ENCODE assay signal across 13 cellular contexts in the genomic region with DNA sequence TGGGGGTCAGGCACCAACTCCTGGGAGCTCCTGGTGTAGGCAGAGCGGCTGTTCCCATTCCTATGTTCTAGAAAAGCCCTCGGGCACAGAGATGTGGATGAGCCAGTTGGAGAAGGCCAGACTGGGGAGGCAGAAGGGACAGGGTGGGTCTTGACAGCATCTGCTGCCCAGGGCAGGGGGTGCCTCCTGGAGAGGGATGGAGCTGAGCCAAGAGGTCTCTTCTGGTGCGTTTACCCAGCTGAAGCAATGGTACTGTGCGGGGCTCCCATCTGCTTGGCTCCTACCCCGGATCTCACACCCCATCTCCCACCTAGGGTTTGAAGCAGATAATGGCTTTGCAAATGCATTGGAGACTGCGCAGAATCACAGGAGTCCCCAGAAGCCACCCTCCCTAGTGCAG. TPM values are rescaled to one million over a fixed set of nuclear protein-coding genes. Genes with fewer than 3 reads are reported as not detected.
DNase-seq lines count a peak whose midpoint lies in the region; ATAC-seq and TF ChIP-seq lines count a peak whose summit lies in the region.
"Had no signal": no experiment of that assay in that cellular context is flagged by ENCODE, and none has a peak within 500 bp of the region (broad histone marks: within the 10 kb centered on the region; RNA-seq: fewer than 3 reads in every experiment).

No MANE protein-coding gene starts in this region.

- peaks cover 89% of the 10 kb centered on the region for H3K79me2 ChIP-seq in mammary epithelial cell (ENCODE audit: insufficient read depth, low read length)

- H3K14ac ChIP-seq in neuronal stem cell (ENCODE audit: low read length), result peak overlapping the region; percentile 14

- WGBS in mammary epithelial cell (ENCODE audit: low coverage, missing lambda C conversion rate), result 95% methylated on average over 4 of the region's 6 CpGs
- WGBS in neuronal stem cell (ENCODE audit: extremely low coverage in 2 of 2, insufficient read length in 2 of 2, insufficient replicate concordance in 1 of 2), 2 donors, result no CpG with 5 or more reads among the region's 6 CpGs

- H3K23ac ChIP-seq in neuronal stem cell (ENCODE audit: low read depth, low read length, poor library complexity), result no peak overlapping the region

- no peak overlapping the region for H3K4ac ChIP-seq in neuronal stem cell (ENCODE audit: low read length)

- CTCF ChIA-PET in A673 (lab: Charles Lee) (interaction anchor here (0.6 kb wide), 1 partner anchor 58 kb away, joined by 3 read pairs; no protein-coding TSS in a partner anchor), mammary epithelial cell (lab: Charles Lee; ENCODE audit: low non-redundant PET) (no interaction called here)

- no peak overlapping the region for H3K4me2 ChIP-seq in mammary epithelial cell (ENCODE audit: insufficient read depth, low read depth, low read length)
- H3K4me2 ChIP-seq in neuronal stem cell (ENCODE audit: insufficient read depth, low read length, poor library complexity, severe bottlenecking), result no peak overlapping the region
- H3K4me2 ChIP-seq: neural progenitor cell had no signal

- no peak overlapping the region for H2BK5ac ChIP-seq in neuronal stem cell (ENCODE audit: low read length)

- no peaks in the 10 kb centered on the region for H3K27me3 ChIP-seq in A673 (replicated peaks; ENCODE audit: insufficient read depth, low read depth, low read length, poor library complexity)
- no peaks in the 10 kb centered on the region for H3K27me3 ChIP-seq in mammary epithelial cell (ENCODE audit: insufficient read depth, low read length)
- no peaks in the 10 kb centered on the region for H3K27me3 ChIP-seq in neuronal stem cell (ENCODE audit: control insufficient read depth in 3 of 3, insufficient read depth in 3 of 3, low read depth in 1 of 3, low read length in 3 of 3)
- H3K27me3 ChIP-seq in right atrium auricular region, result no peaks in the 10 kb centered on the region
- H3K27me3 ChIP-seq: neural progenitor cell had no signal

- BruUV-seq in A673 (replicated peaks; lab: Mats Ljungman, UMichigan), result no TSS peak
- BruUV-seq in mammary epithelial cell (replicated peaks; lab: Mats Ljungman, UMichigan), result no TSS peak

- TF ChIP-seq CTCF in A673 (conservative IDR thresholded peaks at IDR 0.05; ENCODE audit: low read depth, low read length) (no peak), mammary epithelial cell (conservative IDR thresholded peaks at IDR 0.05 in 1 of 2, IDR thresholded peaks at IDR 0.05 in 1 of 2; ENCODE audit: extremely low read depth in 1 of 2, insufficient read depth in 1 of 2, low read depth in 1 of 2, low read length in 2 of 2) (no peak), right atrium auricular region (IDR thresholded peaks at IDR 0.05) (no peak)

- peak overlapping the region; percentile 25 for H2BK15ac ChIP-seq in neuronal stem cell (ENCODE audit: low read length)

- no peak overlapping the region for H3K4me3 ChIP-seq in A673 (ENCODE audit: low read depth, low read length, poor library complexity, severe bottlenecking)
- H3K4me3 ChIP-seq in mammary epithelial cell (replicated peaks in 1 of 3; ENCODE audit: insufficient read depth in 1 of 3, low read depth in 2 of 3, low read length in 3 of 3), result no peak overlapping the region
- no peak overlapping the region for H3K4me3 ChIP-seq in neuronal stem cell (ENCODE audit: low read length in 2 of 2)
- no peak overlapping the region for H3K4me3 ChIP-seq in right atrium auricular region
- H3K4me3 ChIP-seq: neural progenitor cell had no signal

- no peaks in the 10 kb centered on the region for H4K20me1 ChIP-seq in mammary epithelial cell (ENCODE audit: insufficient read depth, low read length)

- no peak overlapping the region for H4K8ac ChIP-seq in neuronal stem cell (ENCODE audit: low read depth, low read length)

- in situ Hi-C loops in mammary epithelial cell (cut with MboI; ENCODE audit: low sequenced_read_pairs in 2 of 2), result no loop called here
- in situ Hi-C loops in ACHN (cut with HindIII; ENCODE audit: low pct_ligation_motif_present, low pct_unique_long_range_greater_than_20kb, low sequenced_read_pairs), result no loop called here

- intact Hi-C loops in A673 (cut with micrococcal nuclease; ENCODE audit: unreplicated experiment), result loop anchor here (5.0 to 10.0 kb wide), 2 partner anchors 40 to 63 kb away; partner anchors contain the start of gene SHB
- intact Hi-C loops in mammary epithelial cell (cut with micrococcal nuclease), result loop anchor here (2.0 kb wide), 1 partner anchor 41 kb away; the partner anchor contains the start of gene SHB

- no peak overlapping the region for H2BK12ac ChIP-seq in neuronal stem cell (ENCODE audit: low read length)

- DNase-seq in A673 (ENCODE audit: low spot score), result no peak
- DNase-seq in NCI-H1694 (lab: John Stamatoyannopoulos, UW), result peak; percentile 25
- no peak for DNase-seq in mammary epithelial cell
- no peak for DNase-seq in neuronal stem cell (ENCODE audit: low spot score)
- DNase-seq in right atrium auricular region (ENCODE audit: low spot score), result no peak
- no peak for DNase-seq in ACHN
- DNase-seq: activated CD4-positive, alpha-beta T cell treated with anti-CD3 and anti-CD28 coated beads, Interleukin-2, amount 10 ng/mL, durations not matched to agents 7 days and 5 days; amniotic stem cell; cortex of kidney; stimulated activated naive CD4-positive, alpha-beta T cell had no signal

- H3K36me3 ChIP-seq in A673 (ENCODE audit: insufficient read depth, low read length, poor library complexity, severe bottlenecking) (no peaks in the 10 kb centered on the region), mammary epithelial cell (ENCODE audit: insufficient read depth, low read length) (no peaks in the 10 kb centered on the region), neuronal stem cell (replicated peaks in 1 of 2; ENCODE audit: control insufficient read depth in 2 of 2, insufficient read depth in 2 of 2, low read length in 2 of 2) (no peaks in the 10 kb centered on the region), right atrium auricular region (no peaks in the 10 kb centered on the region)
- H3K36me3 ChIP-seq: neural progenitor cell had no signal

- peak overlapping the region; percentile 64 for H3K27ac ChIP-seq in A673 (ENCODE audit: low read depth, low read length, poor library complexity, severe bottlenecking)
- peak overlapping the region; percentile 82 for H3K27ac ChIP-seq in mammary epithelial cell (ENCODE audit: insufficient read depth, low read depth, low read length)
- no peak overlapping the region for H3K27ac ChIP-seq in neuronal stem cell (replicated peaks; ENCODE audit: low read length)
- H3K27ac ChIP-seq in right atrium auricular region, result peak overlapping the region in 1 of 2 donors; percentile 76
- H3K27ac ChIP-seq: neural progenitor cell had no signal

- POLR2A ChIA-PET in A673 (lab: Charles Lee; ENCODE audit: low non-redundant PET), result no interaction called here

- H4K91ac ChIP-seq in neuronal stem cell (ENCODE audit: low read depth, low read length, poor library complexity), result no peak overlapping the region

- H3K9me3 ChIP-seq in A673 (ENCODE audit: low read depth, low read length, poor library complexity, severe bottlenecking) (no peaks in the 10 kb centered on the region), mammary epithelial cell (replicated peaks; ENCODE audit: insufficient read depth, low read length) (no peaks in the 10 kb centered on the region), neuronal stem cell (replicated peaks in 1 of 2; ENCODE audit: control insufficient read depth in 2 of 2, insufficient read depth in 1 of 2, low read depth in 1 of 2, low read length in 2 of 2) (no peaks in the 10 kb centered on the region), right atrium auricular region (no peaks in the 10 kb centered on the region)

- peak overlapping the region; percentile 42 for H2AK5ac ChIP-seq in neuronal stem cell (ENCODE audit: low read depth, low read length)

- no peak overlapping the region for H3K18ac ChIP-seq in neuronal stem cell (ENCODE audit: low read length)

- peaks cover 2% of the 10 kb centered on the region for H3K79me1 ChIP-seq in neuronal stem cell (ENCODE audit: low read depth, low read length)

- no peak overlapping the region for H2BK120ac ChIP-seq in neuronal stem cell (ENCODE audit: low read depth, low read length)

- dilution Hi-C loops in mammary epithelial cell (cut with HindIII; ENCODE audit: low sequenced_read_pairs), result no loop called here

- ATAC-seq in HG02870 (IDR thresholded peaks at IDR 0.05; ENCODE audit: unreplicated experiment), result no peak
- no peak for ATAC-seq in HG03521 (IDR thresholded peaks at IDR 0.05; ENCODE audit: unreplicated experiment)

- peaks cover 62% of the 10 kb centered on the region for H3K4me1 ChIP-seq in A673 (ENCODE audit: insufficient read depth, low read length, poor library complexity, severe bottlenecking)
- peaks cover 58% of the 10 kb centered on the region for H3K4me1 ChIP-seq in mammary epithelial cell (ENCODE audit: insufficient read depth, low read length)
- peaks cover 25 to 30% of the 10 kb centered on the region in 2 donors for H3K4me1 ChIP-seq in neuronal stem cell (ENCODE audit: control insufficient read depth in 2 of 2, insufficient read depth in 1 of 2, low read depth in 1 of 2, low read length in 2 of 2)
- peaks cover 5 to 72% of the 10 kb centered on the region in 2 donors for H3K4me1 ChIP-seq in right atrium auricular region

- H2AFZ ChIP-seq in mammary epithelial cell (ENCODE audit: low read depth, low read length) (no peak overlapping the region), neuronal stem cell (ENCODE audit: low read length) (no peak overlapping the region)
- H2AFZ ChIP-seq: neural progenitor cell had no signal

- no peak overlapping the region for H3K9ac ChIP-seq in mammary epithelial cell (ENCODE audit: insufficient read depth, low read length)
- H3K9ac ChIP-seq in neuronal stem cell (ENCODE audit: low read depth, low read length, poor library complexity), result no peak overlapping the region
- H3K9ac ChIP-seq: neural progenitor cell had no signal

RNA-seq across cellular contexts. Expression of gene SHB, which starts 41.3 kb away (rescaled TPM):
- total RNA-seq in A673 (2021) (14.7 and 20.7 TPM in 2 replicates), mammary epithelial cell (10 to 100 TPM; 30.5 to 31.5 TPM), right atrium auricular region (10 to 100 TPM; 33.9 to 39.9 TPM)
- polyA plus RNA-seq in mammary epithelial cell, result 14.9 TPM
- polyA minus RNA-seq in mammary epithelial cell, result 16.7 TPM
- polyA plus RNA-seq in neuronal stem cell (2013, experiment 1 of 2), result 2.1 TPM
- polyA plus RNA-seq in neuronal stem cell (2013, experiment 2 of 2), result 1.9 TPM
- total RNA-seq: activated CD4-positive, alpha-beta T cell treated with anti-CD3 and anti-CD28 coated beads, Interleukin-2, amount 10 ng/mL, durations not matched to agents 7 days and 5 days had no signal
